In the genomic region with DNA sequence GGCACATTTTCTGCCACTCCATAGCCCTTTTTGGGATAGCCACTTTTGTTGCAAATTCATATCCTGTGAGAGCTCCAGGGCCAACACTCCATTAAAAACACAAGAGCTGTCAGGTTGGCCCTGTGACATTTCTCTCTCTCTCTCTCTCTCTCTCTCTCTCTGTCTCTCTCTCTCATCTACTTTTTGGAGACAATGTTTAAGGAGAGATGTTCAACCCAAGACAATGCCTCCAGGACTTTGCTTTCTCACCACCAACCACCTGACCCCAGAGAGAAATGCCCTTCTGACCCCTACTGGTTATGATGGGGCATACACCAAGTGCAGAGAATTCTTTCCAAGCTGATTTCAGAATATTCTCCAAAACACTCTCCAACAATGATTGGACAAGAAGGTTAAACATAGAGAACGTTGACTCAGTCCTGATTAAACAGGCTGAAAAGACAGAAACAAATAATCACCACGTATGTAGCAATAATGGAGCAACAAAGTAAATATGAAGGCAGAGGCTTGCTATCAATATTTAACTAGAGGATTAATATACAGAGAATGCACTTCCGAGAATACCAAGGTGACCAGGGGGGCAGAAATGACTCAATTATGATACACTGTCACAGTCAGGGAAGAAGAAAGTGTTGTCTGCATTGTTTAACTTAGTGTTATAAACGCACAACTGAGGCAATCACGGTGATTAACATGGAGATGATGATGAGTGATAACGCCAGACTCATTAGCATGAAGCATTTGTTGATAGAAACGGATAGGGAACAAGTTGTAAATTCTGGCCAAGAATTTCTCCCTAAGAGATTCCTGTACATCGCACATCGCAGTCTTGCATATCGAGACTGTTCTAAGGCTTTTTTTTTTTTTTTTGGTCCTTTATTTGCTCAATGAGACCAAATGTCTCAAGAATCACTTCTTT, we compare ENCODE assay signal across 8 cellular contexts.
A peak's percentile ranks its signal among the peaks of the same experiment; 100 is the strongest.
DNase-seq lines count a peak whose midpoint lies in the region; ATAC-seq and TF ChIP-seq lines count a peak whose summit lies in the region.

No MANE protein-coding gene starts in this region.

- H3K9me2 ChIP-seq in PC-3 (replicated peaks; ENCODE audit: low read length) = no peaks in the 10 kb centered on the region

- H3K36me3 Mint-ChIP-seq in CD8-positive, alpha-beta memory T cell = peaks cover 0 to 3% (median 0%) of the 10 kb centered on the region in 3 donors
- H3K36me3 Mint-ChIP-seq in mesothelial cell of epicardium = no peaks in the 10 kb centered on the region

- no peaks in the 10 kb centered on the region for H3K27me3 ChIP-seq in CD8-positive, alpha-beta memory T cell (ENCODE audit: insufficient read depth, low read length, poor library complexity, severe bottlenecking)
- H3K27me3 ChIP-seq in PC-3 (ENCODE audit: low read length) = no peaks in the 10 kb centered on the region

- H3K9me3 Mint-ChIP-seq in CD8-positive, alpha-beta memory T cell = no peaks in the 10 kb centered on the region
- H3K9me3 Mint-ChIP-seq in mesothelial cell of epicardium = no peaks in the 10 kb centered on the region

- BruUV-seq in PC-3 (replicated peaks; lab: Mats Ljungman, UMichigan) = no TSS peak

- peak overlapping the region in 3 of 7 donors; percentile 14 to 45 (median 29) for H3K4me3 Mint-ChIP-seq in CD8-positive, alpha-beta memory T cell
- H3K4me3 Mint-ChIP-seq in mesothelial cell of epicardium = no peak overlapping the region

- intact Hi-C loops in PC-3 (cut with micrococcal nuclease) = loop anchor here (1.0 kb wide), 18 partner anchors 8 to 361 kb away; partner anchors contain the start of gene ITGB1

- peak overlapping the region; percentile 2 for H2AFZ ChIP-seq in PC-3 (ENCODE audit: low read length)

- H3K79me2 ChIP-seq in PC-3 (ENCODE audit: low read length) = no peaks in the 10 kb centered on the region

- CTCF ChIA-PET in CD8-positive, alpha-beta memory T cell (lab: Charles Lee) = interaction anchor here (0.5 to 4.0 kb wide), 13 partner anchors 16 to 790 kb away, joined by 3 to 15 read pairs (median 4); no protein-coding TSS in a partner anchor
- CTCF ChIA-PET in PC-3 (lab: Charles Lee) = interaction anchor here (0.5 to 2.3 kb wide), 19 partner anchors 8 to 758 kb away, joined by 3 to 46 read pairs (median 7); no protein-coding TSS in a partner anchor

- no peaks in the 10 kb centered on the region for H4K20me1 ChIP-seq in PC-3 (ENCODE audit: low read length)

- peak overlapping the region; percentile 50 for H3K9ac ChIP-seq in PC-3 (ENCODE audit: low read length)

- peaks cover 33% of the 10 kb centered on the region for H3K4me1 ChIP-seq in CD8-positive, alpha-beta memory T cell (ENCODE audit: insufficient read depth, low read length)
- H3K4me1 ChIP-seq in PC-3 (ENCODE audit: insufficient read depth, low read length) = peaks cover 36% of the 10 kb centered on the region

- ATAC-seq in GM18519 (IDR thresholded peaks at IDR 0.05; ENCODE audit: low FRiP score, unreplicated experiment) = peak; percentile 58
- peak; percentile 75 for ATAC-seq in HG03095 (IDR thresholded peaks at IDR 0.05; ENCODE audit: unreplicated experiment)
- peak; percentile 90 for ATAC-seq in PC-3
- no peak for ATAC-seq in GM19397 (IDR thresholded peaks at IDR 0.05; ENCODE audit: unreplicated experiment)

- peaks cover 0 to 8% of the 10 kb centered on the region in 2 donors for H3K27me3 Mint-ChIP-seq in CD8-positive, alpha-beta memory T cell
- H3K27me3 Mint-ChIP-seq in mesothelial cell of epicardium (ENCODE audit: low read depth) = no peaks in the 10 kb centered on the region

- no peaks in the 10 kb centered on the region for H3K9me3 ChIP-seq in CD8-positive, alpha-beta memory T cell (ENCODE audit: low read length)
- H3K9me3 ChIP-seq in PC-3 (ENCODE audit: low read length) = no peaks in the 10 kb centered on the region

- no peak overlapping the region for H3K27ac ChIP-seq in CD8-positive, alpha-beta memory T cell (ENCODE audit: low read depth, low read length)
- peak overlapping the region; percentile 65 for H3K27ac ChIP-seq in PC-3 (ENCODE audit: low read length)

- POLR2A ChIA-PET in CD8-positive, alpha-beta memory T cell (lab: Charles Lee) = interaction anchor here (0.6 kb wide), 1 partner anchor 687 kb away, joined by 3 read pairs; no protein-coding TSS in a partner anchor
- POLR2A ChIA-PET in PC-3 (lab: Charles Lee; ENCODE audit: unreplicated experiment) = interaction anchor here (0.5 to 1.3 kb wide), 11 partner anchors 8 to 146 kb away, joined by 3 to 9 read pairs (median 4); no protein-coding TSS in a partner anchor

- peak overlapping the region in 6 of 8 donors; percentile 48 to 97 (median 86) for H3K27ac Mint-ChIP-seq in CD8-positive, alpha-beta memory T cell
- H3K27ac Mint-ChIP-seq in mesothelial cell of epicardium = no peak overlapping the region

- peaks cover 9% of the 10 kb centered on the region for H3F3A ChIP-seq in PC-3 (ENCODE audit: low read length, unreplicated experiment)

- TF ChIP-seq CTCF in PC-3 (conservative IDR thresholded peaks at IDR 0.05; ENCODE audit: low read depth, low read length) (no peak), cardiac fibroblast (IDR thresholded peaks at IDR 0.05; ENCODE audit: low read depth, low read length) (peak; percentile 76), mesothelial cell of epicardium (IDR thresholded peaks at IDR 0.05; ENCODE audit: unreplicated experiment) (peak; percentile 20)

- H3K4me2 ChIP-seq in PC-3 (ENCODE audit: low read length) = peak overlapping the region; percentile 50

- H3K4me3 ChIP-seq in CD8-positive, alpha-beta memory T cell (ENCODE audit: low read length) = no peak overlapping the region
- H3K4me3 ChIP-seq in PC-3 (ENCODE audit: low read length) (peak overlapping the region; percentile 15), cardiac fibroblast (replicated peaks in 1 of 2; ENCODE audit: low read depth in 2 of 2, low read length in 2 of 2) (no peak overlapping the region)

- no peaks in the 10 kb centered on the region for H3K36me3 ChIP-seq in CD8-positive, alpha-beta memory T cell (ENCODE audit: insufficient read depth, low read length)
- no peaks in the 10 kb centered on the region for H3K36me3 ChIP-seq in PC-3 (ENCODE audit: low read depth, low read length)

- DNase-seq in CD8-positive, alpha-beta memory T cell = peak in 3 of 5 donors; percentile 59 to 61 (median 60)
- DNase-seq in PC-3 = peak; percentile 100
- peak; percentile 83 to 88 for DNase-seq in cardiac fibroblast (ENCODE audit: low read depth in 2 of 2)
- DNase-seq in mesothelial cell of epicardium (ENCODE audit: low spot score in 2 of 2, unreplicated experiment in 2 of 2) = no peak
- no peak for DNase-seq in NCI-H2081 treated with DMSO at 0.1 percent for 48 hours (lab: John Stamatoyannopoulos, UW)

- peaks cover 29 to 50% (median 41%) of the 10 kb centered on the region in 3 donors for H3K4me1 Mint-ChIP-seq in CD8-positive, alpha-beta memory T cell
- peaks cover 2% of the 10 kb centered on the region for H3K4me1 Mint-ChIP-seq in mesothelial cell of epicardium

Comparison
In these comparisons a context has a peak if more than half of its experiments do, and no peak if none do; other contexts are left out.
1. DNase-seq: peak in CD8-positive, alpha-beta memory T cell (3 of 5), PC-3 (single experiment) and cardiac fibroblast (2 of 2); none in mesothelial cell of epicardium (0 of 2) and NCI-H2081 treated with DMSO at 0.1 percent for 48 hours (single experiment).